Comparison of ENCODE assay signal across 8 cellular contexts in genomic region chr10:110007171-110007700, GRCh38. TPM values are rescaled to one million over a fixed set of nuclear protein-coding genes. Genes with fewer than 3 reads are reported as not detected.
DNase-seq lines count a peak whose midpoint lies in the region; ATAC-seq, FAIRE-seq and TF ChIP-seq lines count a peak whose summit lies in the region.

No MANE protein-coding gene starts in this region.

- 5 to 38% (median 10%) methylated on average over 5 to 40 of the region's 40 CpGs for WGBS in adrenal gland, 4 donors

- ATAC-seq in GM21825 (IDR thresholded peaks at IDR 0.05; ENCODE audit: unreplicated experiment), result peak; percentile 26

- no peaks in the 10 kb centered on the region for H3K27me3 ChIP-seq in adrenal gland

- peak overlapping the region; percentile 2 to 96 (median 36) for H3K4me3 ChIP-seq in adrenal gland

- H3K36me3 ChIP-seq in KOPT-K1 (ENCODE audit: insufficient read depth, low read length), result no peaks in the 10 kb centered on the region
- no peaks in the 10 kb centered on the region for H3K36me3 ChIP-seq in adrenal gland (replicated peaks in 1 of 2)

- no peak for TF ChIP-seq POLR2A in GM12891 (IDR thresholded peaks at IDR 0.05; ENCODE audit: low read depth, low read length)
- peak in 1 of 2 donors; percentile 4 for TF ChIP-seq POLR2A in adrenal gland (IDR thresholded peaks at IDR 0.05)

- H3K9me3 ChIP-seq in KOPT-K1 (ENCODE audit: insufficient read depth, low read length, poor library complexity, severe bottlenecking) (no peaks in the 10 kb centered on the region), adrenal gland (replicated peaks in 1 of 3) (no peaks in the 10 kb centered on the region)

- intact Hi-C loops in adrenal gland (cut with DNase I), result loop anchor here (10.0 kb wide), 1 partner anchor 122 kb away; no protein-coding TSS in a partner anchor

- H3K27ac ChIP-seq in KOPT-K1 (ENCODE audit: low read depth, low read length, poor library complexity, severe bottlenecking) (peak overlapping the region; percentile 91), adrenal gland (peak overlapping the region in 4 of 5 donors; percentile 81 to 90 (median 86))

- peak; percentile 35 for DNase-seq in GM12891 (ENCODE audit: insufficient read length, low spot score)
- peak in 2 of 7 donors; percentile 21 to 61 for DNase-seq in adrenal gland
- peak; percentile 53 for DNase-seq in kidney tubule cell (ENCODE audit: low spot score)
- DNase-seq in stimulated activated CD4-positive, alpha-beta T cell treated with anti-CD3 and anti-CD28 coated beads, TNF-alpha, amount 100 ng/mL, for 48 hours (ENCODE audit: low read depth in 3 of 3), result peak; percentile 12 to 60 (median 13)
- no peak for DNase-seq in NOMO-1 treated with dmso at 0.1 percent for 144 hours (lab: John Stamatoyannopoulos, UW; ENCODE audit: unreplicated experiment)
- DNase-seq in putamen (ENCODE audit: low spot score), result no peak

- TF ChIP-seq CTCF in adrenal gland (IDR thresholded peaks at IDR 0.05), result no peak

- H3K4me1 ChIP-seq in adrenal gland (replicated peaks in 1 of 2), result peaks cover 4 to 32% of the 10 kb centered on the region in 2 donors

- FAIRE-seq in GM12891 (lab: Jason Lieb, UNC), result peak; percentile 63

TF ChIP-seq in GM12891, 5 proteins besides CTCF, POLR2A, EP300 and RAD21:
- TF ChIP-seq POLR2AphosphoS5 (IDR thresholded peaks at IDR 0.05; ENCODE audit: low read depth, low read length) (no peak), PAX5 (IDR thresholded peaks at IDR 0.05; ENCODE audit: insufficient read depth, low read length, severe bottlenecking) (no peak), POU2F2 (IDR thresholded peaks at IDR 0.05; ENCODE audit: low read depth, low read length) (no peak), SPI1 (IDR thresholded peaks at IDR 0.05; ENCODE audit: low read depth, low read length) (no peak), TAF1 (IDR thresholded peaks at IDR 0.05; ENCODE audit: low read depth, low read length) (no peak)

RNA-seq across cellular contexts. Expression of gene ADD3, which starts 0.5 kb away (rescaled TPM):
- 18.9 TPM for polyA plus RNA-seq in GM12891 (2012; ENCODE audit: low read depth, missing spikeins)
- total RNA-seq in adrenal gland, result 100 to 1,000 TPM in 2 of 8 donors, 10 to 100 TPM in 6; 20.9 to 122 (median 49.4) TPM
- polyA plus RNA-seq in adrenal gland, result 10 to 100 TPM; 15.6 to 38.7 (median 31.6) TPM

Comparison
In these comparisons a context has a peak if more than half of its experiments do, and no peak if none do; other contexts are left out.
1. DNase-seq: peak in GM12891 (single experiment), kidney tubule cell (single experiment) and stimulated activated CD4-positive, alpha-beta T cell treated with anti-CD3 and anti-CD28 coated beads, TNF-alpha, amount 100 ng/mL, for 48 hours (3 of 3); none in NOMO-1 treated with dmso at 0.1 percent for 144 hours (single experiment) and putamen (single experiment).